In the genomic region with DNA sequence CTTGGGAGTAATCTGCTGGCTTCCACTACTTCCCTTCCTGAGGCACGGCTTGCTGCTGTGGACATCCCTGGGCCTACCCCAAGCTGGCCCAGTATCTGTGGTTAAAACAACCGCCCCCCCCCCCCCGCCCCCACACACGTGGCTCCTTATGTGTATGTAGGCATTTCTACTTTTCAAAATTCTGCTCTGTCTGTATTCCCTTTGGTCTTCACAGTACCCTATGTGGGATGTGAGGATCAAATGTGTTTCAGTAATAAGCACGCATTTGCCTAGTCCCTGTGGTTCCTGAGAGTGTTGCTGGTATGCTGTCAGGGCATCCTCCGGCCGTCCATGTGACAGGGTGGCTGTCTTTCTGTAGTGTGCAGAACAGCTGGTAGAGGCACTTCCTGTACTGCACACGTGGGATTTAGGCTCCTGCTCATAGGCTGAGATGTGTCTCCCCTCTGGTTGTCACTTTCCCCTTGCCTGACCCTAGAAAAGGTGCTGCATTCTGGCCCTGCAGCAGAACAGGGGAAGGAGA, we compare ENCODE assay signal across 10 cellular contexts. TPM values are rescaled to one million over a fixed set of nuclear protein-coding genes. Genes with fewer than 3 reads are reported as not detected.
DNase-seq lines count a peak whose midpoint lies in the region; ATAC-seq and TF ChIP-seq lines count a peak whose summit lies in the region.
"Had no signal": no experiment of that assay in that cellular context is flagged by ENCODE, and none has a peak within 500 bp of the region (broad histone marks: within the 10 kb centered on the region; RNA-seq: fewer than 3 reads in every experiment).

No MANE protein-coding gene starts in this region.

- no peaks in the 10 kb centered on the region for H3K27me3 ChIP-seq in colonic mucosa
- H3K27me3 ChIP-seq: heart right ventricle had no signal

- no peaks in the 10 kb centered on the region for H3K9me3 ChIP-seq in colonic mucosa
- H3K9me3 ChIP-seq: heart right ventricle had no signal

- no peak overlapping the region for H3K27ac ChIP-seq in colonic mucosa

- POLR2A ChIA-PET in GM10248 (lab: Yijun Ruan, JAX): no interaction called here

- TF ChIP-seq CTCF in GM10248 (IDR thresholded peaks at IDR 0.05; ENCODE audit: control extremely low read depth, extremely low read depth, low read depth, missing control alignments) (no peak), colonic mucosa (IDR thresholded peaks at IDR 0.05) (no peak)

- CTCF ChIA-PET in GM10248 (lab: Yijun Ruan, JAX): interaction anchor here (1.0 to 1.4 kb wide), 2 partner anchors 191 to 304 kb away, joined by 3 read pairs; no protein-coding TSS in a partner anchor

- ATAC-seq in GM21390 (IDR thresholded peaks at IDR 0.05; ENCODE audit: unreplicated experiment) (peak; percentile 69), left lobe of liver (no peak)
- ATAC-seq: Panc1 had no signal

- H3K4me3 ChIP-seq in colonic mucosa: no peak overlapping the region
- H3K4me3 ChIP-seq: heart right ventricle had no signal

- H3K36me3 ChIP-seq in colonic mucosa: no peaks in the 10 kb centered on the region

- H3K9ac ChIP-seq in colonic mucosa (ENCODE audit: low read depth in 2 of 2, low read length in 2 of 2): no peak overlapping the region

- DNase-seq in GM10248 (ENCODE audit: extremely low spot score) (peak; percentile 79), HUDEP-2 (lab: John Stamatoyannopoulos, UW; ENCODE audit: unreplicated experiment in 76 of 76) (peak in 73 of 76 experiments; percentile 34 to 88 (median 71)), T-helper 9 cell (peak; percentile 21), colonic mucosa (peak; percentile 30), left lobe of liver (ENCODE audit: low spot score) (no peak), NCI-H146 treated with DMSO at 0.1 percent for 48 hours (lab: John Stamatoyannopoulos, UW; ENCODE audit: unreplicated experiment) (no peak)
- peak; percentile 23 for DNase-seq in stimulated activated CD8-positive, alpha-beta memory T cell treated with anti-CD3 and anti-CD28 coated beads, Interleukin-12 subunit alpha, Interleukin-12 subunit beta, amount 100 ng/mL, for 4 hours (ENCODE audit: low read depth)
- DNase-seq: heart right ventricle had no signal

- no peaks in the 10 kb centered on the region for H3K4me1 ChIP-seq in colonic mucosa

- intact Hi-C loops in colonic mucosa (cut with DNase I): no loop called here

RNA-seq across cellular contexts. Expression of gene NT5M, which starts 2.2 kb away (rescaled TPM):
- total RNA-seq in colonic mucosa: 1 to 10 TPM; 1.2 to 1.3 TPM
- 1.6 TPM for total RNA-seq in left lobe of liver

RNA-seq across cellular contexts. Expression of gene COPS3, which starts 24.3 kb away (rescaled TPM):
- total RNA-seq in colonic mucosa: 10 to 100 TPM; 43.9 to 60.4 TPM
- total RNA-seq in left lobe of liver: 20.3 TPM

Comparison
In these comparisons a context has a peak if more than half of its experiments do, and no peak if none do; other contexts are left out.
1. DNase-seq: peak in GM10248 (single experiment), HUDEP-2 (73 of 76), T-helper 9 cell (single experiment), colonic mucosa (single experiment) and stimulated activated CD8-positive, alpha-beta memory T cell treated with anti-CD3 and anti-CD28 coated beads, Interleukin-12 subunit alpha, Interleukin-12 subunit beta, amount 100 ng/mL, for 4 hours (single experiment); none in left lobe of liver (single experiment) and NCI-H146 treated with DMSO at 0.1 percent for 48 hours (single experiment).